8 cellular contexts compared by ENCODE assay signal in the genomic region with DNA sequence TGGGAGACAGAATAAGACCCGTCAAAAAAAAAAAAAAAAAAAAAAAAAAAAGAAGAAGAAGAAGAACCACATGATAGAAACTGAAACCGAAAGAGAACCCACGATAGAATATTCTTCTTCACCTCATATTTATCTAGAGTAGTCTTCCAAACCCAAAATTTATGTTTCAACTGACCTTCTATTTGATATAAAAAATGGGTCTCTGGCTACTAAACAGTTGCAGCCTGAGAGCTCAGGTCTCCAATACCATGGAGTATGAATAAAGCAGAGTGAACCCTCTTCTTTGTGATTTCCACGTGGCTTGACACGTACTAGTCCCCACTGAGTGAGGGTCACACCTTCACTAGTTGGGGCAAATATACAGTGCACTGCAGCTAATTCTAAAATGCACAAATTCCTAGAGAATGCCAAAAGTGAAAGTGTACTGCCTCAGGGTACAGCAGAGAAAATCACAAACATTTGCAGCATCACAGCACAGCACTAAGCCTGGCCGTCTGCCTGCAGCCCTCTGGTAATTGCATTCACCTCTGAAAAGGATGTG. TPM values are rescaled to one million over a fixed set of nuclear protein-coding genes. Genes with fewer than 3 reads are reported as not detected.
DNase-seq lines count a peak whose midpoint lies in the region; ATAC-seq and TF ChIP-seq lines count a peak whose summit lies in the region.

No MANE protein-coding gene starts in this region.

- H3K9me3 ChIP-seq in A673 (ENCODE audit: low read depth, low read length, poor library complexity, severe bottlenecking) (no peaks in the 10 kb centered on the region), hepatocyte (ENCODE audit: low read depth) (no peaks in the 10 kb centered on the region)

- no peaks in the 10 kb centered on the region for H3K9me2 ChIP-seq in hepatocyte (replicated peaks; ENCODE audit: insufficient read depth)

- 64% methylated on average over 5 of the region's 6 CpGs for WGBS in hepatocyte (ENCODE audit: low lambda C conversion rate, missing lambda C conversion rate)

- H3K27me3 ChIP-seq in A673 (replicated peaks; ENCODE audit: insufficient read depth, low read depth, low read length, poor library complexity) = no peaks in the 10 kb centered on the region
- no peaks in the 10 kb centered on the region for H3K27me3 ChIP-seq in KMS-11 (ENCODE audit: insufficient read depth, low read depth)
- H3K27me3 ChIP-seq in hepatocyte = no peaks in the 10 kb centered on the region

- H3K4me1 ChIP-seq in A673 (ENCODE audit: insufficient read depth, low read length, poor library complexity, severe bottlenecking) (no peaks in the 10 kb centered on the region), KMS-11 (ENCODE audit: low read depth, poor library complexity, severe bottlenecking) (no peaks in the 10 kb centered on the region), hepatocyte (ENCODE audit: insufficient read depth) (peaks cover 3% of the 10 kb centered on the region)

- CTCF ChIA-PET in A673 (lab: Charles Lee) = no interaction called here

- no peak overlapping the region for H3K27ac ChIP-seq in A673 (ENCODE audit: low read depth, low read length, poor library complexity, severe bottlenecking)
- H3K27ac ChIP-seq in KMS-11 = no peak overlapping the region
- no peak overlapping the region for H3K27ac ChIP-seq in hepatocyte

- POLR2A ChIA-PET in A673 (lab: Charles Lee; ENCODE audit: low non-redundant PET) = no interaction called here

- H3K9ac ChIP-seq in KMS-11 = no peak overlapping the region

- intact Hi-C loops in A673 (cut with micrococcal nuclease; ENCODE audit: unreplicated experiment) = no loop called here

- peak; percentile 57 for ATAC-seq in GM18867 (IDR thresholded peaks at IDR 0.05; ENCODE audit: unreplicated experiment)

- no peaks in the 10 kb centered on the region for H3K79me2 ChIP-seq in KMS-11 (ENCODE audit: insufficient read depth, low read depth)
- no peaks in the 10 kb centered on the region for H3K79me2 ChIP-seq in hepatocyte

- no peaks in the 10 kb centered on the region for H4K20me1 ChIP-seq in KMS-11 (ENCODE audit: insufficient read depth)
- H4K20me1 ChIP-seq in hepatocyte (ENCODE audit: insufficient read depth, poor library complexity, severe bottlenecking) = no peaks in the 10 kb centered on the region

- H3K36me3 ChIP-seq in A673 (ENCODE audit: insufficient read depth, low read length, poor library complexity, severe bottlenecking) = no peaks in the 10 kb centered on the region
- no peaks in the 10 kb centered on the region for H3K36me3 ChIP-seq in KMS-11 (ENCODE audit: insufficient read depth)
- H3K36me3 ChIP-seq in hepatocyte (replicated peaks; ENCODE audit: insufficient read depth, low read depth) = no peaks in the 10 kb centered on the region

- H3K4me2 ChIP-seq in KMS-11 (peak overlapping the region; percentile 33; the same call in 1 of the 2 replicates), hepatocyte (no peak overlapping the region)

- BruUV-seq in A673 (replicated peaks; lab: Mats Ljungman, UMichigan) = no TSS peak

- in situ Hi-C loops in astrocyte of the spinal cord (cut with HindIII; ENCODE audit: low sequenced_read_pairs) = no loop called here

- DNase-seq in A673 (ENCODE audit: low spot score) (peak; percentile 7), astrocyte of the spinal cord (ENCODE audit: low read depth, low spot score) (peak; percentile 2), renal cortical epithelial cell (ENCODE audit: low read depth) (peak; percentile 21), hepatocyte (ENCODE audit: low spot score) (no peak), mesenteric fat pad (ENCODE audit: low spot score) (no peak), putamen (ENCODE audit: low spot score) (no peak)

- TF ChIP-seq CTCF in A673 (conservative IDR thresholded peaks at IDR 0.05; ENCODE audit: low read depth, low read length) (no peak), KMS-11 (conservative IDR thresholded peaks at IDR 0.05; ENCODE audit: low read depth, low read length) (no peak), astrocyte of the spinal cord (IDR thresholded peaks at IDR 0.05; ENCODE audit: low read depth, low read length) (no peak), hepatocyte (IDR thresholded peaks at IDR 0.05; ENCODE audit: poor library complexity) (no peak)

- H2AFZ ChIP-seq in KMS-11 (ENCODE audit: low read depth) (no peak overlapping the region), hepatocyte (no peak overlapping the region)

- H3K4me3 ChIP-seq in A673 (ENCODE audit: low read depth, low read length, poor library complexity, severe bottlenecking) (no peak overlapping the region), KMS-11 (IDR thresholded peaks at IDR 0.05; ENCODE audit: insufficient read depth, low read depth, low read length) (no peak overlapping the region), astrocyte of the spinal cord (ENCODE audit: low read depth, low read length) (no peak overlapping the region), hepatocyte (no peak overlapping the region)

RNA-seq across cellular contexts. Expression of a gene that starts 30.8 kb away (rescaled TPM):
- total RNA-seq in A673 (2021) (64.1 and 64.4 TPM in 2 replicates), renal cortical epithelial cell (5.4 and 15.6 TPM in 2 replicates), hepatocyte (10.9 and 14.2 TPM in 2 replicates), mesenteric fat pad (4.7 TPM)
- 6.8 and 7.2 TPM in 2 replicates for polyA plus RNA-seq in hepatocyte

Comparison
In these comparisons a context has a peak if more than half of its experiments do, and no peak if none do; other contexts are left out.
1. DNase-seq: peak in A673 (single experiment), astrocyte of the spinal cord (single experiment) and renal cortical epithelial cell (single experiment); none in hepatocyte (single experiment), mesenteric fat pad (single experiment) and putamen (single experiment).